In the genomic region with DNA sequence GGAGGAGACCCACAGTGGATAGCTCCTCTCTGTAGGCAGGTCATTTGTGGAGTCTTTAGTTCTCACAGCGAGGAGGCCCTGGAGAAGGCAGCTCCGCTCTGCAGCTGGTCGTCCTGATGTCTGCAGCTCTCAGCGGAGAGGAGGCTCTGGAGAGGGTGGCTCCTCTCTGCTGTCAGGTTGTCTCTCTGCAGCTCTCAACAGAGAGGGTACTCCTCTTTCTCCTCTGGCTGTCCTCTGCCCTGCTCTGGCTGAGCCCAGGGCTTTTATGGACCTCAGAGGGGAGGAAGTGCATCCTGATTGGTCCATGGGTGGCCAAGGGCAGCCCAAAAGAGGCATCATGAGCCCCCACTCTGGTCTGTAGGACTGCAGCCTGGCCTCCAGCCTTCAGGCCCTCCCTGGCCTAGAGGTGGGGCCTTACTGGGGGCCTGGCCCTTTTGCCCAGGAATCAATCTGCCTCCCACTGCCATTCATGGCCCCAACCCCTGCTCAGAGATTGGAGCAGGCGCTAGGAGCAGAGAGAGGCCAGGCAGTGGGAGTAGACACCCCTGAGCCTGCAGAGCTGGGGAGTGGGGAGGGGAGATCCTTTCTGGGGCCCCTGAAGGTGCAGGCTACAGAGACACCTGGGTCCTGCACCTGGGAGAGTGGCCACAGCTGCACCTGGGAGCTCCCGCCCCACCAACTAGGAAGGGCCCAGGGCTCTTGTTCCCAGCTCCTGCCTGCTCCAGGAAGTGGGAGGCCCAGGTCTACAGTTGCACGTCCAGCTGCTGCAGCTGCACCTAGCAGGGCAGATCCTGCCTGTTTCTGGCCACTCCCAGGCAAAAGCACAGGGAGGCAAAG, we compare ENCODE assay signal across 1 cellular context.
TF ChIP-seq lines count a peak whose summit lies in the region.

No MANE protein-coding gene starts in this region.

TF ChIP-seq in IMR-90, 13 proteins besides CTCF, POLR2A, EP300 and RAD21:
- TF ChIP-seq, protein P1, sequence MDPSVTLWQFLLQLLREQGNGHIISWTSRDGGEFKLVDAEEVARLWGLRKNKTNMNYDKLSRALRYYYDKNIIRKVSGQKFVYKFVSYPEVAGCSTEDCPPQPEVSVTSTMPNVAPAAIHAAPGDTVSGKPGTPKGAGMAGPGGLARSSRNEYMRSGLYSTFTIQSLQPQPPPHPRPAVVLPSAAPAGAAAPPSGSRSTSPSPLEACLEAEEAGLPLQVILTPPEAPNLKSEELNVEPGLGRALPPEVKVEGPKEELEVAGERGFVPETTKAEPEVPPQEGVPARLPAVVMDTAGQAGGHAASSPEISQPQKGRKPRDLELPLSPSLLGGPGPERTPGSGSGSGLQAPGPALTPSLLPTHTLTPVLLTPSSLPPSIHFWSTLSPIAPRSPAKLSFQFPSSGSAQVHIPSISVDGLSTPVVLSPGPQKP (IDR thresholded peaks at IDR 0.05; ENCODE audit: borderline replicate concordance, low read depth, low read length) = no peak
- no peak for TF ChIP-seq MAFK (IDR thresholded peaks at IDR 0.05; ENCODE audit: low read depth, low read length)
- TF ChIP-seq RFX5 (IDR thresholded peaks at IDR 0.05; ENCODE audit: low read depth, low read length) = no peak
- TF ChIP-seq BHLHE40 (IDR thresholded peaks at IDR 0.05; ENCODE audit: low read depth, low read length) = no peak
- no peak for TF ChIP-seq MXI1 (IDR thresholded peaks at IDR 0.05; ENCODE audit: borderline replicate concordance, low read depth, low read length)
- no peak for TF ChIP-seq CEBPB (IDR thresholded peaks at IDR 0.05; ENCODE audit: low read depth, low read length)
- TF ChIP-seq FOS (IDR thresholded peaks at IDR 0.05; ENCODE audit: low read depth, low read length) = no peak
- TF ChIP-seq CHD1 (IDR thresholded peaks at IDR 0.05; ENCODE audit: low read depth, low read length) = no peak
- no peak for TF ChIP-seq MAZ (IDR thresholded peaks at IDR 0.05; ENCODE audit: borderline replicate concordance, low read depth, low read length)
- TF ChIP-seq NFE2L2 (IDR thresholded peaks at IDR 0.05; ENCODE audit: low read depth, low read length) = no peak
- no peak for TF ChIP-seq SMC3 (IDR thresholded peaks at IDR 0.05; ENCODE audit: low read depth, low read length)
- no peak for TF ChIP-seq RCOR1 (IDR thresholded peaks at IDR 0.05; ENCODE audit: insufficient replicate concordance, low read length)
- TF ChIP-seq, protein P2, sequence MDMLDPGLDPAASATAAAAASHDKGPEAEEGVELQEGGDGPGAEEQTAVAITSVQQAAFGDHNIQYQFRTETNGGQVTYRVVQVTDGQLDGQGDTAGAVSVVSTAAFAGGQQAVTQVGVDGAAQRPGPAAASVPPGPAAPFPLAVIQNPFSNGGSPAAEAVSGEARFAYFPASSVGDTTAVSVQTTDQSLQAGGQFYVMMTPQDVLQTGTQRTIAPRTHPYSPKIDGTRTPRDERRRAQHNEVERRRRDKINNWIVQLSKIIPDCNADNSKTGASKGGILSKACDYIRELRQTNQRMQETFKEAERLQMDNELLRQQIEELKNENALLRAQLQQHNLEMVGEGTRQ (IDR thresholded peaks at IDR 0.05; ENCODE audit: low read depth, low read length) = no peak
